Comparison of ENCODE assay signal across 2 cellular contexts in genomic region chr22:26620197-26620596, GRCh38.
TF ChIP-seq lines count a peak whose summit lies in the region.

No MANE protein-coding gene starts in this region.

TF ChIP-seq in HepG2, 621 proteins besides CTCF, POLR2A, EP300 and RAD21:
- TF ChIP-seq ZNF629 (CRISPR knock-in tag; conservative IDR thresholded peaks at IDR 0.05), result peak; percentile 72
- TF ChIP-seq GATAD1 (CRISPR knock-in tag; IDR thresholded peaks at IDR 0.05), result no peak
TF ChIP-seq in HepG2: peak in this region for 1.

TF ChIP-seq in H1, 55 proteins besides CTCF, POLR2A, EP300 and RAD21:
- TF ChIP-seq KDM1A (IDR thresholded peaks at IDR 0.05; ENCODE audit: borderline replicate concordance, low read length) (peak; percentile 66; the same call in 1 of the 2 replicates), EZH2 (IDR thresholded peaks at IDR 0.05; ENCODE audit: low read depth, low read length, severe bottlenecking) (no peak)
